12 cellular contexts compared by ENCODE assay signal in genomic region chr1:214404154-214404553, GRCh38.
DNase-seq lines count a peak whose midpoint lies in the region; ATAC-seq, FAIRE-seq and TF ChIP-seq lines count a peak whose summit lies in the region.
"Had no signal": no experiment of that assay in that cellular context is flagged by ENCODE, and none has a peak within 500 bp of the region (broad histone marks: within the 10 kb centered on the region; RNA-seq: fewer than 3 reads in every experiment).

No MANE protein-coding gene starts in this region.

- H3K4me1 ChIP-seq in Loucy (ENCODE audit: insufficient read depth, low read length, poor library complexity, severe bottlenecking) (peaks cover 42% of the 10 kb centered on the region), body of pancreas (no peaks in the 10 kb centered on the region)
- H3K4me1 ChIP-seq: upper lobe of left lung had no signal

- H3K4me3 ChIP-seq in AG10803 (ENCODE audit: low read length), result no peak overlapping the region
- H3K4me3 ChIP-seq in Loucy (ENCODE audit: low read length, poor library complexity, severe bottlenecking), result no peak overlapping the region
- no peak overlapping the region for H3K4me3 ChIP-seq in bronchial epithelial cell (ENCODE audit: low read depth, low read length)
- no peak overlapping the region for H3K4me3 ChIP-seq in body of pancreas
- H3K4me3 ChIP-seq: skin epidermis, upper lobe of left lung had no signal

- H3K9me3 ChIP-seq in Loucy (ENCODE audit: insufficient read depth, low read depth, low read length) (no peaks in the 10 kb centered on the region), body of pancreas (no peaks in the 10 kb centered on the region)
- H3K9me3 ChIP-seq: upper lobe of left lung had no signal

- no peak for FAIRE-seq in bronchial epithelial cell (lab: Jason Lieb, UNC)

- H3K27me3 ChIP-seq in Loucy (ENCODE audit: insufficient read depth, low read length, poor library complexity, severe bottlenecking) (no peaks in the 10 kb centered on the region), bronchial epithelial cell (ENCODE audit: control insufficient read depth, insufficient read depth, low read length) (no peaks in the 10 kb centered on the region), body of pancreas (no peaks in the 10 kb centered on the region)
- H3K27me3 ChIP-seq: upper lobe of left lung had no signal

- no peaks in the 10 kb centered on the region for H3K79me2 ChIP-seq in Loucy (ENCODE audit: insufficient read depth, low read length)

- H4K20me1 ChIP-seq in Loucy (ENCODE audit: insufficient read depth, low read length, poor library complexity, severe bottlenecking), result no peaks in the 10 kb centered on the region

- no peak overlapping the region for H3K27ac ChIP-seq in body of pancreas
- no peak overlapping the region for H3K27ac ChIP-seq in caudate nucleus (ENCODE audit: low read depth, low read length)

- no peak for TF ChIP-seq CTCF in AG10803 (conservative IDR thresholded peaks at IDR 0.05; ENCODE audit: low read length)
- TF ChIP-seq CTCF in Loucy (conservative IDR thresholded peaks at IDR 0.05; ENCODE audit: low read length), result no peak
- no peak for TF ChIP-seq CTCF in bronchial epithelial cell (IDR thresholded peaks at IDR 0.05; ENCODE audit: insufficient read depth, low read length, severe bottlenecking)
- TF ChIP-seq CTCF in body of pancreas (IDR thresholded peaks at IDR 0.05), result no peak

- DNase-seq in AG10803 (ENCODE audit: low read depth) (peak; percentile 69), bronchial epithelial cell (ENCODE audit: low read depth) (peak; percentile 84), body of pancreas (no peak), caudate nucleus (lab: John Stamatoyannopoulos, UW) (no peak), mucosa of gallbladder (ENCODE audit: low spot score) (no peak)
- DNase-seq: activated T-cell treated with anti-CD3 and anti-CD28 coated beads, Interleukin-2, amount 50 U/mL, for 4 hours; NCI-H774; upper lobe of left lung had no signal

- ATAC-seq in GM21528 (IDR thresholded peaks at IDR 0.05; ENCODE audit: low FRiP score, unreplicated experiment) (peak; percentile 83), body of pancreas (no peak), HG02884 (IDR thresholded peaks at IDR 0.05; ENCODE audit: unreplicated experiment) (no peak)
- ATAC-seq: activated T-cell treated with anti-CD3 and anti-CD28 coated beads, Interleukin-2, amount 50 U/mL, for 4 hours had no signal

- no peaks in the 10 kb centered on the region for H3F3A ChIP-seq in Loucy (ENCODE audit: low read depth)

- WGBS in body of pancreas, 2 donors, result 83 to 91% methylated on average over 4 of the region's 4 CpGs

- peak overlapping the region; percentile 25 for H3K4me2 ChIP-seq in Loucy (ENCODE audit: low read depth, low read length, poor library complexity, severe bottlenecking)

- peaks cover 12% of the 10 kb centered on the region; the same call in 1 of the 2 replicates for H3K36me3 ChIP-seq in Loucy (ENCODE audit: insufficient read depth, low read length)
- H3K36me3 ChIP-seq in bronchial epithelial cell (ENCODE audit: control insufficient read depth, insufficient read depth, low read length), result peaks cover 17% of the 10 kb centered on the region
- H3K36me3 ChIP-seq in body of pancreas (replicated peaks in 1 of 2; ENCODE audit: insufficient read depth in 1 of 2, low read depth in 2 of 2), result no peaks in the 10 kb centered on the region

- H2AFZ ChIP-seq in Loucy (ENCODE audit: low read length), result no peak overlapping the region

- intact Hi-C loops in body of pancreas (cut with DNase I), result no loop called here

- TF ChIP-seq POLR2A in body of pancreas (IDR thresholded peaks at IDR 0.05), result no peak

- H3K9ac ChIP-seq in Loucy (ENCODE audit: low read depth, low read length, poor library complexity, severe bottlenecking), result no peak overlapping the region

- no peaks in the 10 kb centered on the region for H3K9me2 ChIP-seq in Loucy (replicated peaks; ENCODE audit: low read depth, low read length)

Comparison
In these comparisons a context has a peak if more than half of its experiments do, and no peak if none do; other contexts are left out.
1. DNase-seq: peak in AG10803 (single experiment) and bronchial epithelial cell (single experiment); none in body of pancreas (0 of 4), caudate nucleus (0 of 61) and mucosa of gallbladder (single experiment).